Comparison of ENCODE assay signal across 1 cellular context in the genomic region with DNA sequence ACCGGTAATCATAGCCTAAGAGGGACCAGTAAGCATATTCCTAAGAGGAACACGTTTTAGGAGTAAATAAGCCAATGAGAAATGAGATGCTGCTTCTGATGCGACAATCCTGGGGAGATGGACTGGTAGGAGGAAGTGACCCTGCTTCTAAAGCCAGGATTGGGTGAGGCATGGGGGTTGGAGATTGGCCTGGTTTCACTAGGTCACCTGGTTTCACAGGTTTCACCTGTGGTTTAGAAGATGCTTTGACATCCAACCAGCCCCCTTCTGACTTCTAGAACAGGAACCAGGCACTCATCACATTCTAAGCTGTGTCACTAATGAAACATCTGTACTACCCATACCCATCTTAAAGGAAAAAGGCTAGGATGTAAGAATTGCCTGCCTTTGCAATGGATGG.
TF ChIP-seq lines count a peak whose summit lies in the region.

No MANE protein-coding gene starts in this region.

TF ChIP-seq in HepG2, 621 proteins besides CTCF, POLR2A, EP300 and RAD21:
- TF ChIP-seq ZNF335 (CRISPR knock-in tag; IDR thresholded peaks at IDR 0.05) (no peak), RBM22 (optimal IDR thresholded peaks at IDR 0.05; ENCODE audit: low read length) (peak; percentile 72), KLF13 (CRISPR knock-in tag; IDR thresholded peaks at IDR 0.05) (no peak), KMT2A (CRISPR knock-in tag; IDR thresholded peaks at IDR 0.05) (no peak)
- TF ChIP-seq, protein P1, sequence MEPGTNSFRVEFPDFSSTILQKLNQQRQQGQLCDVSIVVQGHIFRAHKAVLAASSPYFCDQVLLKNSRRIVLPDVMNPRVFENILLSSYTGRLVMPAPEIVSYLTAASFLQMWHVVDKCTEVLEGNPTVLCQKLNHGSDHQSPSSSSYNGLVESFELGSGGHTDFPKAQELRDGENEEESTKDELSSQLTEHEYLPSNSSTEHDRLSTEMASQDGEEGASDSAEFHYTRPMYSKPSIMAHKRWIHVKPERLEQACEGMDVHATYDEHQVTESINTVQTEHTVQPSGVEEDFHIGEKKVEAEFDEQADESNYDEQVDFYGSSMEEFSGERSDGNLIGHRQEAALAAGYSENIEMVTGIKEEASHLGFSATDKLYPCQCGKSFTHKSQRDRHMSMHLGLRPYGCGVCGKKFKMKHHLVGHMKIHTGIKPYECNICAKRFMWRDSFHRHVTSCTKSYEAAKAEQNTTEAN (CRISPR knock-in tag; conservative IDR thresholded peaks at IDR 0.05) = no peak
